Comparison of ENCODE assay signal across 1 cellular context in the genomic region with DNA sequence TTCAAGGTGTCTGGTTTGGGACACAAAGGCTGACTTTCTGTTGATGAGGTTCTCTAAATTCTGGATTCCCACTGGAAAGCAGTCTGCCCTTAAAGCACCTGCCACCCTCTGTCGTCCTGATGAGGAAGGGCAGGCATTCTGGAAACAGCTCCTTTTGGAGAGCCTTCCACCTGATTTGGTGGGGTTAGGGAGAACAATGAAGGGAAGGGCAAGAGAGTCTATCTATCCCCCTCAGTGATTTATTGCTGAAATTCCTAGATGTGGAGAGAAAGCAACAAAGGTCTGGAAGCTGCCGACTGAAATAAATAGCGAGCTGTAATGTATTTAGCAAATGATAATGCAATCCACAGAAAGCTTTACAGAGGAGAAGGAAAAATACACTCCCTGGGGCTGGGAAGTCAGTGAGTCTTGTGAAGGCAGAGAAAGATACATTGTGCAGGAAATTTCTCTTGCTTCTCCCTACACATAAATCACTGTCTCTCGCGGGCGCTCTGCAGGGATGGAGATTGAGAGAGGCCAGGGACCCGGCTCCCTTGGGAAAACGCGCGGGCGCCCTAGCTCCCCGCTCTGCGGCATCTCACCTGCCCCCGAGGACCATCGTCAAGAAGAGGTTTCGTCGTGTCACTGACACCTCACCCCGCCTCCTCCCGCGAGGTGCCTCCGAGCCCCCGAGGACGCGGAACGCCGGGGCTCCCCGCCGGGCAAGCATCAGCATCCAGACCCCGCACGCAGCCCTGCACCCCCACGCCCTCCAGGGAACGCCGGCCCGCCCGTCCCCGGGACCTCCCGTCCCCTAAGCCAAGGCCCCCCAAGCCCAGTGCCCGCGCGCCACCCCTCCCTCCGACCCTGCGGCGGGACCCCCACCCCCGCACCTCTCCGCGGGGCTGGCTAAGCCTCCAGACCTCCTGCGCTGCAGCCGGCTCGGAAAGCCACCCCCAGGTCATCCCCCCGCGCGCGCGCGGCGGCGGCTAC.
TF ChIP-seq lines count a peak whose summit lies in the region.

No MANE protein-coding gene starts in this region.

TF ChIP-seq in K562, 482 proteins besides CTCF, POLR2A, EP300 and RAD21 (continued from another document and continues in another):
- TF ChIP-seq, protein P1, sequence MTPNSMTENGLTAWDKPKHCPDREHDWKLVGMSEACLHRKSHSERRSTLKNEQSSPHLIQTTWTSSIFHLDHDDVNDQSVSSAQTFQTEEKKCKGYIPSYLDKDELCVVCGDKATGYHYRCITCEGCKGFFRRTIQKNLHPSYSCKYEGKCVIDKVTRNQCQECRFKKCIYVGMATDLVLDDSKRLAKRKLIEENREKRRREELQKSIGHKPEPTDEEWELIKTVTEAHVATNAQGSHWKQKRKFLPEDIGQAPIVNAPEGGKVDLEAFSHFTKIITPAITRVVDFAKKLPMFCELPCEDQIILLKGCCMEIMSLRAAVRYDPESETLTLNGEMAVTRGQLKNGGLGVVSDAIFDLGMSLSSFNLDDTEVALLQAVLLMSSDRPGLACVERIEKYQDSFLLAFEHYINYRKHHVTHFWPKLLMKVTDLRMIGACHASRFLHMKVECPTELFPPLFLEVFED (CRISPR knock-in tag; conservative IDR thresholded peaks at IDR 0.05), result no peak
- TF ChIP-seq ZBTB17 (CRISPR knock-in tag; IDR thresholded peaks at IDR 0.05) (no peak), ZNF143 (CRISPR knock-in tag; IDR thresholded peaks at IDR 0.05) (no peak), LEF1 (IDR thresholded peaks at IDR 0.05) (no peak), ARID1B (IDR thresholded peaks at IDR 0.05) (no peak), TRIM24 (IDR thresholded peaks at IDR 0.05) (no peak), SAFB2 (IDR thresholded peaks at IDR 0.05; ENCODE audit: borderline replicate concordance, low read depth, low read length, severe bottlenecking) (no peak), SMAD3 (CRISPR knock-in tag; conservative IDR thresholded peaks at IDR 0.05) (no peak), ZNF445 (CRISPR knock-in tag; IDR thresholded peaks at IDR 0.05; ENCODE audit: low read depth) (no peak), HMG20A (CRISPR knock-in tag; conservative IDR thresholded peaks at IDR 0.05) (no peak), ELF2 (CRISPR knock-in tag; IDR thresholded peaks at IDR 0.05) (no peak), ZNF431 (CRISPR knock-in tag; IDR thresholded peaks at IDR 0.05) (no peak), GABPB2 (CRISPR knock-in tag; conservative IDR thresholded peaks at IDR 0.05) (no peak), MAFF (IDR thresholded peaks at IDR 0.05; ENCODE audit: low read length) (no peak), MEIS2 (IDR thresholded peaks at IDR 0.05; ENCODE audit: partially characterized antibody) (peak; percentile 16), SRSF7 (optimal IDR thresholded peaks at IDR 0.05; ENCODE audit: low read depth, low read length) (no peak), ERF (CRISPR knock-in tag; IDR thresholded peaks at IDR 0.05) (no peak), ILF3 (IDR thresholded peaks at IDR 0.05; ENCODE audit: borderline replicate concordance) (no peak), SNRNP70 (optimal IDR thresholded peaks at IDR 0.05; ENCODE audit: low read depth, low read length) (no peak), HNRNPK (IDR thresholded peaks at IDR 0.05; ENCODE audit: low read depth, low read length, poor library complexity, severe bottlenecking) (no peak), COPS2 (conservative IDR thresholded peaks at IDR 0.05) (no peak)
- TF ChIP-seq, protein P2, sequence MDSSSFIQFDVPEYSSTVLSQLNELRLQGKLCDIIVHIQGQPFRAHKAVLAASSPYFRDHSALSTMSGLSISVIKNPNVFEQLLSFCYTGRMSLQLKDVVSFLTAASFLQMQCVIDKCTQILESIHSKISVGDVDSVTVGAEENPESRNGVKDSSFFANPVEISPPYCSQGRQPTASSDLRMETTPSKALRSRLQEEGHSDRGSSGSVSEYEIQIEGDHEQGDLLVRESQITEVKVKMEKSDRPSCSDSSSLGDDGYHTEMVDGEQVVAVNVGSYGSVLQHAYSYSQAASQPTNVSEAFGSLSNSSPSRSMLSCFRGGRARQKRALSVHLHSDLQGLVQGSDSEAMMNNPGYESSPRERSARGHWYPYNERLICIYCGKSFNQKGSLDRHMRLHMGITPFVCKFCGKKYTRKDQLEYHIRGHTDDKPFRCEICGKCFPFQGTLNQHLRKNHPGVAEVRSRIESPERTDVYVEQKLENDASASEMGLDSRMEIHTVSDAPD (CRISPR knock-in tag; IDR thresholded peaks at IDR 0.05), result no peak
- TF ChIP-seq, protein P3, sequence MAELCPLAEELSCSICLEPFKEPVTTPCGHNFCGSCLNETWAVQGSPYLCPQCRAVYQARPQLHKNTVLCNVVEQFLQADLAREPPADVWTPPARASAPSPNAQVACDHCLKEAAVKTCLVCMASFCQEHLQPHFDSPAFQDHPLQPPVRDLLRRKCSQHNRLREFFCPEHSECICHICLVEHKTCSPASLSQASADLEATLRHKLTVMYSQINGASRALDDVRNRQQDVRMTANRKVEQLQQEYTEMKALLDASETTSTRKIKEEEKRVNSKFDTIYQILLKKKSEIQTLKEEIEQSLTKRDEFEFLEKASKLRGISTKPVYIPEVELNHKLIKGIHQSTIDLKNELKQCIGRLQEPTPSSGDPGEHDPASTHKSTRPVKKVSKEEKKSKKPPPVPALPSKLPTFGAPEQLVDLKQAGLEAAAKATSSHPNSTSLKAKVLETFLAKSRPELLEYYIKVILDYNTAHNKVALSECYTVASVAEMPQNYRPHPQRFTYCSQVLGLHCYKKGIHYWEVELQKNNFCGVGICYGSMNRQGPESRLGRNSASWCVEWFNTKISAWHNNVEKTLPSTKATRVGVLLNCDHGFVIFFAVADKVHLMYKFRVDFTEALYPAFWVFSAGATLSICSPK (IDR thresholded peaks at IDR 0.05; ENCODE audit: borderline replicate concordance), result no peak
- TF ChIP-seq, protein P4, sequence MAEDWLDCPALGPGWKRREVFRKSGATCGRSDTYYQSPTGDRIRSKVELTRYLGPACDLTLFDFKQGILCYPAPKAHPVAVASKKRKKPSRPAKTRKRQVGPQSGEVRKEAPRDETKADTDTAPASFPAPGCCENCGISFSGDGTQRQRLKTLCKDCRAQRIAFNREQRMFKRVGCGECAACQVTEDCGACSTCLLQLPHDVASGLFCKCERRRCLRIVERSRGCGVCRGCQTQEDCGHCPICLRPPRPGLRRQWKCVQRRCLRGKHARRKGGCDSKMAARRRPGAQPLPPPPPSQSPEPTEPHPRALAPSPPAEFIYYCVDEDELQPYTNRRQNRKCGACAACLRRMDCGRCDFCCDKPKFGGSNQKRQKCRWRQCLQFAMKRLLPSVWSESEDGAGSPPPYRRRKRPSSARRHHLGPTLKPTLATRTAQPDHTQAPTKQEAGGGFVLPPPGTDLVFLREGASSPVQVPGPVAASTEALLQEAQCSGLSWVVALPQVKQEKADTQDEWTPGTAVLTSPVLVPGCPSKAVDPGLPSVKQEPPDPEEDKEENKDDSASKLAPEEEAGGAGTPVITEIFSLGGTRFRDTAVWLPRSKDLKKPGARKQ (CRISPR knock-in tag; IDR thresholded peaks at IDR 0.05), result no peak
- TF ChIP-seq, protein P5, sequence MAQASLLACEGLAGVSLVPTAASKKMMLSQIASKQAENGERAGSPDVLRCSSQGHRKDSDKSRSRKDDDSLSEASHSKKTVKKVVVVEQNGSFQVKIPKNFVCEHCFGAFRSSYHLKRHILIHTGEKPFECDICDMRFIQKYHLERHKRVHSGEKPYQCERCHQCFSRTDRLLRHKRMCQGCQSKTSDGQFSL (CRISPR knock-in tag; IDR thresholded peaks at IDR 0.05), result no peak
- TF ChIP-seq, protein P5 (tag; IDR thresholded peaks at IDR 0.05), result 0 out of 4 replicates have a peak, but pooled peaks of 1 of the 2 experiments have one; percentile 57
- TF ChIP-seq, protein P6, sequence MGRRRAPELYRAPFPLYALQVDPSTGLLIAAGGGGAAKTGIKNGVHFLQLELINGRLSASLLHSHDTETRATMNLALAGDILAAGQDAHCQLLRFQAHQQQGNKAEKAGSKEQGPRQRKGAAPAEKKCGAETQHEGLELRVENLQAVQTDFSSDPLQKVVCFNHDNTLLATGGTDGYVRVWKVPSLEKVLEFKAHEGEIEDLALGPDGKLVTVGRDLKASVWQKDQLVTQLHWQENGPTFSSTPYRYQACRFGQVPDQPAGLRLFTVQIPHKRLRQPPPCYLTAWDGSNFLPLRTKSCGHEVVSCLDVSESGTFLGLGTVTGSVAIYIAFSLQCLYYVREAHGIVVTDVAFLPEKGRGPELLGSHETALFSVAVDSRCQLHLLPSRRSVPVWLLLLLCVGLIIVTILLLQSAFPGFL (CRISPR knock-in tag; IDR thresholded peaks at IDR 0.05), result no peak
- TF ChIP-seq, protein P7, sequence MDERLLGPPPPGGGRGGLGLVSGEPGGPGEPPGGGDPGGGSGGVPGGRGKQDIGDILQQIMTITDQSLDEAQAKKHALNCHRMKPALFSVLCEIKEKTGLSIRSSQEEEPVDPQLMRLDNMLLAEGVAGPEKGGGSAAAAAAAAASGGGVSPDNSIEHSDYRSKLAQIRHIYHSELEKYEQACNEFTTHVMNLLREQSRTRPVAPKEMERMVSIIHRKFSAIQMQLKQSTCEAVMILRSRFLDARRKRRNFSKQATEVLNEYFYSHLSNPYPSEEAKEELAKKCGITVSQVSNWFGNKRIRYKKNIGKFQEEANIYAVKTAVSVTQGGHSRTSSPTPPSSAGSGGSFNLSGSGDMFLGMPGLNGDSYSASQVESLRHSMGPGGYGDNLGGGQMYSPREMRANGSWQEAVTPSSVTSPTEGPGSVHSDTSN (CRISPR knock-in tag; IDR thresholded peaks at IDR 0.05; ENCODE audit: low read depth), result no peak
- TF ChIP-seq, protein P7 (tag; conservative IDR thresholded peaks at IDR 0.05; ENCODE audit: low read depth), result peak; percentile 36
- TF ChIP-seq, protein P8, sequence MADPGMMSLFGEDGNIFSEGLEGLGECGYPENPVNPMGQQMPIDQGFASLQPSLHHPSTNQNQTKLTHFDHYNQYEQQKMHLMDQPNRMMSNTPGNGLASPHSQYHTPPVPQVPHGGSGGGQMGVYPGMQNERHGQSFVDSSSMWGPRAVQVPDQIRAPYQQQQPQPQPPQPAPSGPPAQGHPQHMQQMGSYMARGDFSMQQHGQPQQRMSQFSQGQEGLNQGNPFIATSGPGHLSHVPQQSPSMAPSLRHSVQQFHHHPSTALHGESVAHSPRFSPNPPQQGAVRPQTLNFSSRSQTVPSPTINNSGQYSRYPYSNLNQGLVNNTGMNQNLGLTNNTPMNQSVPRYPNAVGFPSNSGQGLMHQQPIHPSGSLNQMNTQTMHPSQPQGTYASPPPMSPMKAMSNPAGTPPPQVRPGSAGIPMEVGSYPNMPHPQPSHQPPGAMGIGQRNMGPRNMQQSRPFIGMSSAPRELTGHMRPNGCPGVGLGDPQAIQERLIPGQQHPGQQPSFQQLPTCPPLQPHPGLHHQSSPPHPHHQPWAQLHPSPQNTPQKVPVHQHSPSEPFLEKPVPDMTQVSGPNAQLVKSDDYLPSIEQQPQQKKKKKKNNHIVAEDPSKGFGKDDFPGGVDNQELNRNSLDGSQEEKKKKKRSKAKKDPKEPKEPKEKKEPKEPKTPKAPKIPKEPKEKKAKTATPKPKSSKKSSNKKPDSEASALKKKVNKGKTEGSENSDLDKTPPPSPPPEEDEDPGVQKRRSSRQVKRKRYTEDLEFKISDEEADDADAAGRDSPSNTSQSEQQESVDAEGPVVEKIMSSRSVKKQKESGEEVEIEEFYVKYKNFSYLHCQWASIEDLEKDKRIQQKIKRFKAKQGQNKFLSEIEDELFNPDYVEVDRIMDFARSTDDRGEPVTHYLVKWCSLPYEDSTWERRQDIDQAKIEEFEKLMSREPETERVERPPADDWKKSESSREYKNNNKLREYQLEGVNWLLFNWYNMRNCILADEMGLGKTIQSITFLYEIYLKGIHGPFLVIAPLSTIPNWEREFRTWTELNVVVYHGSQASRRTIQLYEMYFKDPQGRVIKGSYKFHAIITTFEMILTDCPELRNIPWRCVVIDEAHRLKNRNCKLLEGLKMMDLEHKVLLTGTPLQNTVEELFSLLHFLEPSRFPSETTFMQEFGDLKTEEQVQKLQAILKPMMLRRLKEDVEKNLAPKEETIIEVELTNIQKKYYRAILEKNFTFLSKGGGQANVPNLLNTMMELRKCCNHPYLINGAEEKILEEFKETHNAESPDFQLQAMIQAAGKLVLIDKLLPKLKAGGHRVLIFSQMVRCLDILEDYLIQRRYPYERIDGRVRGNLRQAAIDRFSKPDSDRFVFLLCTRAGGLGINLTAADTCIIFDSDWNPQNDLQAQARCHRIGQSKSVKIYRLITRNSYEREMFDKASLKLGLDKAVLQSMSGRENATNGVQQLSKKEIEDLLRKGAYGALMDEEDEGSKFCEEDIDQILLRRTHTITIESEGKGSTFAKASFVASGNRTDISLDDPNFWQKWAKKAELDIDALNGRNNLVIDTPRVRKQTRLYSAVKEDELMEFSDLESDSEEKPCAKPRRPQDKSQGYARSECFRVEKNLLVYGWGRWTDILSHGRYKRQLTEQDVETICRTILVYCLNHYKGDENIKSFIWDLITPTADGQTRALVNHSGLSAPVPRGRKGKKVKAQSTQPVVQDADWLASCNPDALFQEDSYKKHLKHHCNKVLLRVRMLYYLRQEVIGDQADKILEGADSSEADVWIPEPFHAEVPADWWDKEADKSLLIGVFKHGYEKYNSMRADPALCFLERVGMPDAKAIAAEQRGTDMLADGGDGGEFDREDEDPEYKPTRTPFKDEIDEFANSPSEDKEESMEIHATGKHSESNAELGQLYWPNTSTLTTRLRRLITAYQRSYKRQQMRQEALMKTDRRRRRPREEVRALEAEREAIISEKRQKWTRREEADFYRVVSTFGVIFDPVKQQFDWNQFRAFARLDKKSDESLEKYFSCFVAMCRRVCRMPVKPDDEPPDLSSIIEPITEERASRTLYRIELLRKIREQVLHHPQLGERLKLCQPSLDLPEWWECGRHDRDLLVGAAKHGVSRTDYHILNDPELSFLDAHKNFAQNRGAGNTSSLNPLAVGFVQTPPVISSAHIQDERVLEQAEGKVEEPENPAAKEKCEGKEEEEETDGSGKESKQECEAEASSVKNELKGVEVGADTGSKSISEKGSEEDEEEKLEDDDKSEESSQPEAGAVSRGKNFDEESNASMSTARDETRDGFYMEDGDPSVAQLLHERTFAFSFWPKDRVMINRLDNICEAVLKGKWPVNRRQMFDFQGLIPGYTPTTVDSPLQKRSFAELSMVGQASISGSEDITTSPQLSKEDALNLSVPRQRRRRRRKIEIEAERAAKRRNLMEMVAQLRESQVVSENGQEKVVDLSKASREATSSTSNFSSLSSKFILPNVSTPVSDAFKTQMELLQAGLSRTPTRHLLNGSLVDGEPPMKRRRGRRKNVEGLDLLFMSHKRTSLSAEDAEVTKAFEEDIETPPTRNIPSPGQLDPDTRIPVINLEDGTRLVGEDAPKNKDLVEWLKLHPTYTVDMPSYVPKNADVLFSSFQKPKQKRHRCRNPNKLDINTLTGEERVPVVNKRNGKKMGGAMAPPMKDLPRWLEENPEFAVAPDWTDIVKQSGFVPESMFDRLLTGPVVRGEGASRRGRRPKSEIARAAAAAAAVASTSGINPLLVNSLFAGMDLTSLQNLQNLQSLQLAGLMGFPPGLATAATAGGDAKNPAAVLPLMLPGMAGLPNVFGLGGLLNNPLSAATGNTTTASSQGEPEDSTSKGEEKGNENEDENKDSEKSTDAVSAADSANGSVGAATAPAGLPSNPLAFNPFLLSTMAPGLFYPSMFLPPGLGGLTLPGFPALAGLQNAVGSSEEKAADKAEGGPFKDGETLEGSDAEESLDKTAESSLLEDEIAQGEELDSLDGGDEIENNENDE (IDR thresholded peaks at IDR 0.05; ENCODE audit: low read depth, low read length), result no peak
